8 cellular contexts compared by ENCODE assay signal in genomic region chr3:105869982-105870381, GRCh38. TPM values are rescaled to one million over a fixed set of nuclear protein-coding genes. Genes with fewer than 3 reads are reported as not detected.
DNase-seq lines count a peak whose midpoint lies in the region; ATAC-seq and TF ChIP-seq lines count a peak whose summit lies in the region.

No MANE protein-coding gene starts in this region.

- H3K27me3 Mint-ChIP-seq in HFFc6 (ENCODE audit: insufficient read depth) = no peaks in the 10 kb centered on the region; the same call in 1 of the 2 replicates

- no peak for TF ChIP-seq POLR2A in gastroesophageal sphincter (IDR thresholded peaks at IDR 0.05)

- no peak for DNase-seq in HFFc6
- DNase-seq in WERI-Rb-1 = no peak
- no peak for DNase-seq in smooth muscle cell (lab: John Stamatoyannopoulos, UW; ENCODE audit: unreplicated experiment)
- no peak for DNase-seq in DMS153 (lab: John Stamatoyannopoulos, UW)
- no peak for DNase-seq in kidney glomerular epithelial cell (lab: John Stamatoyannopoulos, UW)
- no peak for DNase-seq in GM10266 (ENCODE audit: extremely low spot score)

- no peaks in the 10 kb centered on the region for H3K9me3 ChIP-seq in WERI-Rb-1 (ENCODE audit: severe bottlenecking)
- H3K9me3 ChIP-seq in gastroesophageal sphincter = no peaks in the 10 kb centered on the region
- H3K9me3 ChIP-seq in smooth muscle cell (replicated peaks; ENCODE audit: low read depth) = no peaks in the 10 kb centered on the region

- H3K27ac Mint-ChIP-seq in HFFc6 = peak overlapping the region; percentile 98

- TF ChIP-seq EP300 in gastroesophageal sphincter (IDR thresholded peaks at IDR 0.05) = no peak

- WGBS in gastroesophageal sphincter (ENCODE audit: low coverage in 1 of 2), 2 donors = 44 to 56% methylated on average over 2 to 3 of the region's 3 CpGs
- WGBS in smooth muscle cell (ENCODE audit: low lambda C conversion rate) = 77% methylated on average over 3 of the region's 3 CpGs

- ATAC-seq in gastroesophageal sphincter = no peak
- no peak for ATAC-seq in HG03175 (IDR thresholded peaks at IDR 0.05; ENCODE audit: unreplicated experiment)

- peak overlapping the region; percentile 86 for H3K4me3 ChIP-seq in WERI-Rb-1 (ENCODE audit: low read depth, low read length)
- peak overlapping the region; percentile 81 to 91 for H3K4me3 ChIP-seq in gastroesophageal sphincter
- H3K4me3 ChIP-seq in smooth muscle cell = peak overlapping the region; percentile 98

- peaks cover 4 to 35% (median 6%) of the 10 kb centered on the region in 3 donors for H3K4me1 ChIP-seq in gastroesophageal sphincter
- H3K4me1 ChIP-seq in smooth muscle cell (ENCODE audit: low read depth) = peaks cover 28% of the 10 kb centered on the region

- H3K27ac ChIP-seq in WERI-Rb-1 (peak overlapping the region; percentile 93), gastroesophageal sphincter (peak overlapping the region; percentile 94 to 98 (median 96)), smooth muscle cell (ENCODE audit: low read depth) (peak overlapping the region; percentile 90)

- H3K4me3 Mint-ChIP-seq in HFFc6 = peak overlapping the region; percentile 95

- H3K36me3 Mint-ChIP-seq in HFFc6 (ENCODE audit: low read depth) = peaks cover 7% of the 10 kb centered on the region

- TF ChIP-seq CTCF in HFFc6 (IDR thresholded peaks at IDR 0.05) = no peak
- TF ChIP-seq CTCF in WERI-Rb-1 (IDR thresholded peaks at IDR 0.05; ENCODE audit: low read depth, low read length) = no peak
- no peak for TF ChIP-seq CTCF in gastroesophageal sphincter (IDR thresholded peaks at IDR 0.05)
- no peak for TF ChIP-seq CTCF in smooth muscle cell (IDR thresholded peaks at IDR 0.05; ENCODE audit: borderline replicate concordance, insufficient read depth, poor library complexity, severe bottlenecking)
- no peak for TF ChIP-seq CTCF in GM10266 (IDR thresholded peaks at IDR 0.05; ENCODE audit: control insufficient read depth, insufficient read depth, low read depth, missing control alignments)

- peaks cover 35% of the 10 kb centered on the region for H3K4me1 Mint-ChIP-seq in HFFc6 (ENCODE audit: low read depth)

- peak overlapping the region; percentile 95 for H3K4me2 ChIP-seq in smooth muscle cell

- peaks cover 36% of the 10 kb centered on the region for H3K79me2 ChIP-seq in smooth muscle cell (ENCODE audit: low read depth)

- no peaks in the 10 kb centered on the region for H3K9me3 Mint-ChIP-seq in HFFc6

- H2AFZ ChIP-seq in smooth muscle cell (ENCODE audit: low read depth) = peak overlapping the region; percentile 97

- H3K36me3 ChIP-seq in WERI-Rb-1 = peaks cover 13% of the 10 kb centered on the region; the same call in 1 of the 2 replicates
- no peaks in the 10 kb centered on the region for H3K36me3 ChIP-seq in gastroesophageal sphincter
- H3K36me3 ChIP-seq in smooth muscle cell (ENCODE audit: low read depth) = no peaks in the 10 kb centered on the region

- H3K9ac ChIP-seq in smooth muscle cell (ENCODE audit: low read depth) = peak overlapping the region; percentile 93

- no peaks in the 10 kb centered on the region for H3K27me3 ChIP-seq in WERI-Rb-1 (ENCODE audit: insufficient read depth, low read depth, severe bottlenecking)
- no peaks in the 10 kb centered on the region for H3K27me3 ChIP-seq in gastroesophageal sphincter
- H3K27me3 ChIP-seq in smooth muscle cell (ENCODE audit: low read depth) = no peaks in the 10 kb centered on the region

- H4K20me1 ChIP-seq in smooth muscle cell (ENCODE audit: low read depth) = peaks cover 21% of the 10 kb centered on the region

- peaks cover 8% of the 10 kb centered on the region for H3F3A ChIP-seq in smooth muscle cell (ENCODE audit: low read depth)

RNA-seq across cellular contexts. Expression of gene CBLB, which starts 1.2 kb away (rescaled TPM):
- 10 to 100 TPM; 17.6 to 22.6 (median 20.6) TPM for total RNA-seq in HFFc6 (2021; fragmentation: NEBNext Ultra II Directional; extraction: Animal tissue kit (Norgen Biotek cat#: 25700))
- total RNA-seq in gastroesophageal sphincter (10 to 100 TPM; 27.4 to 59.4 (median 40.4) TPM), smooth muscle cell (38.0 and 38.9 TPM in 2 replicates)
- 13.9 and 18.3 TPM in 2 replicates for polyA plus RNA-seq in smooth muscle cell
